ENCODE assay signal across 12 cellular contexts in genomic region chr5:82164109-82164956, GRCh38.
DNase-seq lines count a peak whose midpoint lies in the region; ATAC-seq and TF ChIP-seq lines count a peak whose summit lies in the region.
"Had no signal": no experiment of that assay in that cellular context is flagged by ENCODE, and none has a peak within 500 bp of the region (broad histone marks: within the 10 kb centered on the region; RNA-seq: fewer than 3 reads in every experiment).

No MANE protein-coding gene starts in this region.

- peak overlapping the region in 35 of 59 donors; percentile 3 to 87 (median 46) for H3K27ac ChIP-seq in dorsolateral prefrontal cortex
- H3K27ac ChIP-seq in neural progenitor cell, result peak overlapping the region; percentile 71

- H3K4me1 ChIP-seq in neural progenitor cell, result peaks cover 33% of the 10 kb centered on the region

- H3K9me3 ChIP-seq in neural progenitor cell (ENCODE audit: low read depth), result no peaks in the 10 kb centered on the region
- H3K9me3 ChIP-seq: Caco-2 had no signal

- peak; percentile 49 for DNase-seq in AG10803 (ENCODE audit: low read depth)
- peak; percentile 71 for DNase-seq in NCI-H446 treated with DMSO at 0.1 percent for 48 hours (lab: John Stamatoyannopoulos, UW)
- DNase-seq in dorsolateral prefrontal cortex, result no peak
- no peak for DNase-seq in neural progenitor cell (ENCODE audit: low spot score)
- no peak for DNase-seq in mucosa of gallbladder (ENCODE audit: low spot score)
- no peak for DNase-seq in left lobe of liver (ENCODE audit: low spot score)
- no peak for DNase-seq in NCI-H1092 (lab: John Stamatoyannopoulos, UW)
- DNase-seq in stimulated activated naive CD4-positive, alpha-beta T cell treated with Interleukin-2 at 50 U/mL for 16 hours (lab: John Stamatoyannopoulos, UW), result no peak
- DNase-seq: activated T-cell treated with anti-CD3 and anti-CD28 coated beads, Interleukin-2, amount 50 U/mL, for 1 hour; Caco-2; erythroblast; naive thymus-derived CD4-positive, alpha-beta T cell had no signal

- no peak overlapping the region for H3K9ac ChIP-seq in neural progenitor cell

- H3K27me3 ChIP-seq in dorsolateral prefrontal cortex (no peaks in the 10 kb centered on the region), neural progenitor cell (no peaks in the 10 kb centered on the region)

- intact Hi-C loops in dorsolateral prefrontal cortex (cut with DNase I), result loop anchor here (10.0 kb wide), 3 partner anchors 310 to 740 kb away; no protein-coding TSS in a partner anchor

- TF ChIP-seq CTCF in AG10803 (conservative IDR thresholded peaks at IDR 0.05; ENCODE audit: low read length) (no peak), dorsolateral prefrontal cortex (IDR thresholded peaks at IDR 0.05 in 54 of 56, conservative IDR thresholded peaks at IDR 0.05 in 2 of 56; ENCODE audit: low read depth in 1 of 56, partially characterized antibody in 56 of 56) (no peak), neural progenitor cell (IDR thresholded peaks at IDR 0.05) (no peak)

- no peaks in the 10 kb centered on the region for H3K36me3 ChIP-seq in neural progenitor cell

- no peak overlapping the region for H3K4me3 ChIP-seq in AG10803 (ENCODE audit: low read length)
- peak overlapping the region in 1 of 59 donors; percentile 12 for H3K4me3 ChIP-seq in dorsolateral prefrontal cortex
- no peak overlapping the region for H3K4me3 ChIP-seq in neural progenitor cell

- H3K27me3 Mint-ChIP-seq in neural progenitor cell (ENCODE audit: insufficient read depth, low read depth), result no peaks in the 10 kb centered on the region
- H3K27me3 Mint-ChIP-seq: naive thymus-derived CD4-positive, alpha-beta T cell had no signal

- peaks cover 18% of the 10 kb centered on the region for H3K4me1 Mint-ChIP-seq in neural progenitor cell

- no peak overlapping the region for H3K4me2 ChIP-seq in neural progenitor cell

- no peak overlapping the region for H2AFZ ChIP-seq in neural progenitor cell (replicated peaks)

- H3K36me3 Mint-ChIP-seq in neural progenitor cell, result no peaks in the 10 kb centered on the region
- H3K36me3 Mint-ChIP-seq: naive thymus-derived CD4-positive, alpha-beta T cell had no signal

- H3F3A ChIP-seq in neural progenitor cell (ENCODE audit: low read depth), result peaks cover 21% of the 10 kb centered on the region

- no peak for ATAC-seq in left lobe of liver
- ATAC-seq: naive thymus-derived CD4-positive, alpha-beta T cell had no signal

- H4K20me1 ChIP-seq in neural progenitor cell (ENCODE audit: low read depth), result no peaks in the 10 kb centered on the region

- H3K79me2 ChIP-seq in neural progenitor cell (ENCODE audit: low read depth), result no peaks in the 10 kb centered on the region

- no peak overlapping the region for H3K27ac Mint-ChIP-seq in neural progenitor cell

- no peak overlapping the region for H3K4me3 Mint-ChIP-seq in neural progenitor cell
- H3K4me3 Mint-ChIP-seq: naive thymus-derived CD4-positive, alpha-beta T cell had no signal

- no peaks in the 10 kb centered on the region for H3K9me3 Mint-ChIP-seq in neural progenitor cell
- H3K9me3 Mint-ChIP-seq: naive thymus-derived CD4-positive, alpha-beta T cell had no signal

Comparison
In these comparisons a context has a peak if more than half of its experiments do, and no peak if none do; other contexts are left out.
1. DNase-seq: peak in AG10803 (single experiment) and NCI-H446 treated with DMSO at 0.1 percent for 48 hours (single experiment); none in dorsolateral prefrontal cortex (0 of 10), neural progenitor cell (single experiment), mucosa of gallbladder (single experiment), left lobe of liver (single experiment), NCI-H1092 (single experiment) and stimulated activated naive CD4-positive, alpha-beta T cell treated with Interleukin-2 at 50 U/mL for 16 hours (single experiment).